ENCODE assay signal across 9 cellular contexts in the genomic region with DNA sequence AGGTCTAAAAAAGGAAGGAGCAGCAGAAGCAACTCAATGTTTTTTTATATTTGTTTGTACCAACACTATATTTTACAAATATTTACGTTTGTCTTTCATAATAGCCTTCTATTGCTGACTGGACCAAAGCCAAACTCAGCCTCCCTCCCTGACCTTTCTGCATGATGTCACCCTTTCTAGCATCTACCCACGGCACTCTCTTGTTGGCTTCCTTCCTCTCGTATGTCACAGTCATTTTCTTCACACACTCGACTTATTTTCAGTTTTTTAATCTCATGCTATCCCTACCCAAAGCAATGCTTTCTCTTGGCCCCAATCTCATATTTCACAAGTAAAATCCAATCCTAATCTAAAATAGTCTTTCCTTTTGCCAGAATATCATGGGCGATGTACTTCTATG. TPM values are rescaled to one million over a fixed set of nuclear protein-coding genes. Genes with fewer than 3 reads are reported as not detected.
DNase-seq lines count a peak whose midpoint lies in the region; ATAC-seq, FAIRE-seq and TF ChIP-seq lines count a peak whose summit lies in the region.
"Had no signal": no experiment of that assay in that cellular context is flagged by ENCODE, and none has a peak within 500 bp of the region (broad histone marks: within the 10 kb centered on the region; RNA-seq: fewer than 3 reads in every experiment).

No MANE protein-coding gene starts in this region.

- H3K36me3 Mint-ChIP-seq in activated naive CD8-positive, alpha-beta T cell, result no peaks in the 10 kb centered on the region
- no peaks in the 10 kb centered on the region for H3K36me3 Mint-ChIP-seq in activated naive CD8-positive, alpha-beta T cell treated with anti-CD3 and anti-CD28 coated beads for 36 hours

- 72 to 75% methylated on average over 4 of the region's 5 CpGs for WGBS in mesodermal cell (ENCODE audit: insufficient coverage in 2 of 2), 2 experiments

- H3K4me3 Mint-ChIP-seq in activated naive CD8-positive, alpha-beta T cell, result peak overlapping the region; percentile 43
- no peak overlapping the region for H3K4me3 Mint-ChIP-seq in activated naive CD8-positive, alpha-beta T cell treated with anti-CD3 and anti-CD28 coated beads for 36 hours

- FAIRE-seq in RCC 7860 (lab: Jason Lieb, UNC), result no peak

- H3K4me1 ChIP-seq in mesodermal cell (ENCODE audit: control insufficient read depth, insufficient read depth, low read length, poor library complexity, severe bottlenecking) (no peaks in the 10 kb centered on the region), uterus (no peaks in the 10 kb centered on the region)

- TF ChIP-seq CTCF in choroid plexus epithelial cell (conservative IDR thresholded peaks at IDR 0.05; ENCODE audit: low read depth, low read length) (no peak), uterus (IDR thresholded peaks at IDR 0.05) (no peak)

- H3K9me3 ChIP-seq in mesodermal cell (ENCODE audit: control insufficient read depth, low read length), result peaks cover 4% of the 10 kb centered on the region
- no peaks in the 10 kb centered on the region for H3K9me3 ChIP-seq in uterus
- H3K9me3 ChIP-seq: left lung had no signal

- no peak overlapping the region for H3K27ac Mint-ChIP-seq in activated naive CD8-positive, alpha-beta T cell
- H3K27ac Mint-ChIP-seq in activated naive CD8-positive, alpha-beta T cell treated with anti-CD3 and anti-CD28 coated beads for 36 hours, result no peak overlapping the region

- H3K27ac ChIP-seq in mesodermal cell (ENCODE audit: low read depth, low read length, severe bottlenecking) (peak overlapping the region; percentile 63), uterus (peak overlapping the region; percentile 77 to 92)

- H3K27me3 Mint-ChIP-seq in activated naive CD8-positive, alpha-beta T cell, result no peaks in the 10 kb centered on the region
- H3K27me3 Mint-ChIP-seq in activated naive CD8-positive, alpha-beta T cell treated with anti-CD3 and anti-CD28 coated beads for 36 hours, result peaks cover 5% of the 10 kb centered on the region

- no peak overlapping the region for H3K4me3 ChIP-seq in choroid plexus epithelial cell (ENCODE audit: low read depth, low read length)
- H3K4me3 ChIP-seq in mesodermal cell (ENCODE audit: extremely low read depth, insufficient read depth, low read length, poor library complexity, severe bottlenecking), result no peak overlapping the region
- no peak overlapping the region for H3K4me3 ChIP-seq in uterus
- H3K4me3 ChIP-seq: left lung had no signal

- H3K36me3 ChIP-seq in mesodermal cell (ENCODE audit: control insufficient read depth, insufficient read depth, low read length) (no peaks in the 10 kb centered on the region), uterus (no peaks in the 10 kb centered on the region)
- H3K36me3 ChIP-seq: left lung had no signal

- DNase-seq in activated naive CD8-positive, alpha-beta T cell treated with anti-CD3 and anti-CD28 coated beads for 36 hours, result no peak
- DNase-seq in choroid plexus epithelial cell (ENCODE audit: low read depth) (peak; percentile 66), uterus (peak in 1 of 2 donors; percentile 37), retina (no peak), RCC 7860 (ENCODE audit: low spot score) (no peak)
- DNase-seq: left lung had no signal

- H3K27me3 ChIP-seq in uterus, result no peaks in the 10 kb centered on the region

- peaks cover 5% of the 10 kb centered on the region for H3K4me1 Mint-ChIP-seq in activated naive CD8-positive, alpha-beta T cell (ENCODE audit: low read depth)
- H3K4me1 Mint-ChIP-seq in activated naive CD8-positive, alpha-beta T cell treated with anti-CD3 and anti-CD28 coated beads for 36 hours, result peaks cover 5% of the 10 kb centered on the region

- no peak for TF ChIP-seq POLR2A in uterus (IDR thresholded peaks at IDR 0.05)

- H3K9me3 Mint-ChIP-seq in activated naive CD8-positive, alpha-beta T cell (ENCODE audit: low read depth), result no peaks in the 10 kb centered on the region
- peaks cover 5% of the 10 kb centered on the region for H3K9me3 Mint-ChIP-seq in activated naive CD8-positive, alpha-beta T cell treated with anti-CD3 and anti-CD28 coated beads for 36 hours

- intact Hi-C loops in uterus (cut with DNase I; ENCODE audit: low total_unique reads), result loop anchor here (10.0 kb wide), 1 partner anchor 429 kb away; no protein-coding TSS in a partner anchor

- no peak for ATAC-seq in HG02759 (IDR thresholded peaks at IDR 0.05; ENCODE audit: unreplicated experiment)

RNA-seq across cellular contexts. Expression of gene FAM8A1, which starts 16.3 kb away (rescaled TPM):
- total RNA-seq in activated naive CD8-positive, alpha-beta T cell treated with anti-CD3 and anti-CD28 coated beads for 36 hours, result 1 to 10 TPM; 3.8 to 4.0 TPM
- polyA plus RNA-seq in mesodermal cell (2013, experiment 1 of 2), result 25.3 TPM
- 27.2 TPM for polyA plus RNA-seq in mesodermal cell (2013, experiment 2 of 2)
- 10 to 100 TPM; 25.9 to 69.3 (median 50.6) TPM for total RNA-seq in uterus

Comparison
In these comparisons a context has a peak if more than half of its experiments do, and no peak if none do; other contexts are left out.
1. RNA of gene FAM8A1, which starts 16.3 kb away (total RNA-seq): 25.9 to 69.3 TPM in uterus; 3.8 to 4.0 TPM in activated naive CD8-positive, alpha-beta T cell treated with anti-CD3 and anti-CD28 coated beads for 36 hours; every median in the first group is over 4 times any median in the second.